In genomic region chr13:36736119-36736726, GRCh38 we compare ENCODE assay signal across 8 cellular contexts.
DNase-seq lines count a peak whose midpoint lies in the region; ATAC-seq, FAIRE-seq and TF ChIP-seq lines count a peak whose summit lies in the region.

No MANE protein-coding gene starts in this region.

- H3K9me3 ChIP-seq in gastroesophageal sphincter: no peaks in the 10 kb centered on the region

- no peak for TF ChIP-seq EP300 in gastroesophageal sphincter (IDR thresholded peaks at IDR 0.05)

- no peak for TF ChIP-seq POLR2A in GM12891 (IDR thresholded peaks at IDR 0.05; ENCODE audit: low read depth, low read length)
- TF ChIP-seq POLR2A in gastroesophageal sphincter (IDR thresholded peaks at IDR 0.05): no peak

- H3K4me3 Mint-ChIP-seq in activated CD8-positive, alpha-beta T cell treated with anti-CD3 and anti-CD28 coated beads, Interleukin-2, amount 10 ng/mL, durations not matched to agents 7 days and 5 days: no peak overlapping the region

- no peaks in the 10 kb centered on the region for H3K36me3 ChIP-seq in gastroesophageal sphincter

- DNase-seq in AG20443 (ENCODE audit: low spot score): peak; percentile 66
- peak; percentile 2 for DNase-seq in GM12891 (ENCODE audit: insufficient read length, low spot score)
- peak; percentile 52 for DNase-seq in NCI-H345 (lab: John Stamatoyannopoulos, UW)
- peak; percentile 49 for DNase-seq in activated CD8-positive, alpha-beta T cell treated with anti-CD3 and anti-CD28 coated beads, Interleukin-2, amount 10 ng/mL, durations not matched to agents 7 days and 5 days
- peak; percentile 57 for DNase-seq in putamen (ENCODE audit: low spot score)
- no peak for DNase-seq in NCI-H2171 (lab: John Stamatoyannopoulos, UW)

- H3K27me3 Mint-ChIP-seq in activated CD8-positive, alpha-beta T cell treated with anti-CD3 and anti-CD28 coated beads, Interleukin-2, amount 10 ng/mL, durations not matched to agents 7 days and 5 days (ENCODE audit: low read depth): peaks cover 8% of the 10 kb centered on the region

- POLR2A ChIA-PET in activated CD8-positive, alpha-beta T cell treated with anti-CD3 and anti-CD28 coated beads, Interleukin-2, amount 10 ng/mL, durations not matched to agents 7 days and 5 days (lab: Charles Lee): interaction anchor here (0.6 kb wide), 1 partner anchor 82 kb away, joined by 4 read pairs; the partner anchor contains the start of gene RFXAP

- ATAC-seq in activated CD8-positive, alpha-beta T cell treated with anti-CD3 and anti-CD28 coated beads, Interleukin-2, amount 10 ng/mL, durations not matched to agents 7 days and 5 days: no peak
- no peak for ATAC-seq in gastroesophageal sphincter
- no peak for ATAC-seq in HG03135 (IDR thresholded peaks at IDR 0.05; ENCODE audit: unreplicated experiment)

- H3K4me1 ChIP-seq in gastroesophageal sphincter: no peaks in the 10 kb centered on the region

- H3K27me3 ChIP-seq in gastroesophageal sphincter: no peaks in the 10 kb centered on the region

- no peak overlapping the region for H3K27ac Mint-ChIP-seq in activated CD8-positive, alpha-beta T cell treated with anti-CD3 and anti-CD28 coated beads, Interleukin-2, amount 10 ng/mL, durations not matched to agents 7 days and 5 days

- no peaks in the 10 kb centered on the region for H3K9me3 Mint-ChIP-seq in activated CD8-positive, alpha-beta T cell treated with anti-CD3 and anti-CD28 coated beads, Interleukin-2, amount 10 ng/mL, durations not matched to agents 7 days and 5 days (ENCODE audit: insufficient read depth)

- CTCF ChIA-PET in activated CD8-positive, alpha-beta T cell treated with anti-CD3 and anti-CD28 coated beads, Interleukin-2, amount 10 ng/mL, durations not matched to agents 7 days and 5 days (lab: Charles Lee): interaction anchor here (0.8 to 3.3 kb wide), 16 partner anchors 8 to 458 kb away, joined by 3 to 18 read pairs (median 5); partner anchors contain the start of gene SPART

- no peak for FAIRE-seq in GM12891 (lab: Jason Lieb, UNC)

- no peak overlapping the region for H3K27ac ChIP-seq in gastroesophageal sphincter

- 11 to 14% methylated on average over 3 to 4 of the region's 4 CpGs for WGBS in gastroesophageal sphincter (ENCODE audit: low coverage in 1 of 2), 2 donors

- no peaks in the 10 kb centered on the region for H3K4me1 Mint-ChIP-seq in activated CD8-positive, alpha-beta T cell treated with anti-CD3 and anti-CD28 coated beads, Interleukin-2, amount 10 ng/mL, durations not matched to agents 7 days and 5 days (ENCODE audit: low read depth)

- TF ChIP-seq CTCF in gastroesophageal sphincter (IDR thresholded peaks at IDR 0.05): peak; percentile 54 to 71 (median 66)

- no peaks in the 10 kb centered on the region for H3K36me3 Mint-ChIP-seq in activated CD8-positive, alpha-beta T cell treated with anti-CD3 and anti-CD28 coated beads, Interleukin-2, amount 10 ng/mL, durations not matched to agents 7 days and 5 days (ENCODE audit: low read depth)

- H3K4me3 ChIP-seq in gastroesophageal sphincter: no peak overlapping the region

TF ChIP-seq in GM12891, 5 proteins besides CTCF, POLR2A, EP300 and RAD21:
- TF ChIP-seq POU2F2 (IDR thresholded peaks at IDR 0.05; ENCODE audit: low read depth, low read length): no peak
- no peak for TF ChIP-seq SPI1 (IDR thresholded peaks at IDR 0.05; ENCODE audit: low read depth, low read length)
